ENCODE assay signal across 18 cellular contexts in the genomic region with DNA sequence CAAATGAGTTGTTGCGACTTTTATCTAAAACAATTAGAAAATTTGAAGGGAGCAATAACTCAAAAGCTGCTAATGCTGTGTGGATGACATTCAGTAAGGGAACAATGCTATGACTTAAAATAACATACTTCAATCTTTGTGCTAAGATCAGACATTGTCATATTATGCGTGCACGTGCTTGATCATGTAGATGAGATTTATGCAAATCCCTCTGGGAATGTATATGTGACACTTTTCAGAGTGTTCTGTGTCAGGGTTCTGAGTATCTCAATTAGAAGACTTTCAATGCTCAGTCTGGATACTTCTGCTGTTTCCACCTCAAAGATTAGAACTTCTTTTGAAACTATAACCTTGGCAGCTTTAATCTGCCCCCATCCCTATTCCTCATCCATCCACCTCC. TPM values are rescaled to one million over a fixed set of nuclear protein-coding genes. Genes with fewer than 3 reads are reported as not detected.
DNase-seq lines count a peak whose midpoint lies in the region; ATAC-seq and TF ChIP-seq lines count a peak whose summit lies in the region.
"Had no signal": no experiment of that assay in that cellular context is flagged by ENCODE, and none has a peak within 500 bp of the region (broad histone marks: within the 10 kb centered on the region; RNA-seq: fewer than 3 reads in every experiment).

No MANE protein-coding gene starts in this region.

- no peaks in the 10 kb centered on the region for H3K9me3 ChIP-seq in A673 (ENCODE audit: low read depth, low read length, poor library complexity, severe bottlenecking)
- no peaks in the 10 kb centered on the region for H3K9me3 ChIP-seq in Karpas-422 (ENCODE audit: low read length)
- no peaks in the 10 kb centered on the region for H3K9me3 ChIP-seq in neural cell (ENCODE audit: low read length)

- H3K27ac ChIP-seq in A673 (ENCODE audit: low read depth, low read length, poor library complexity, severe bottlenecking) (no peak overlapping the region), Karpas-422 (ENCODE audit: low read length) (no peak overlapping the region), neural cell (ENCODE audit: low read length) (no peak overlapping the region)
- H3K27ac ChIP-seq: BLaER1 treated with 17β-estradiol and CSF1 and Interleukin-3, amounts not matched to agents 10 nM and 100 nM; GM23248; HL-60 had no signal

- no peak for TF ChIP-seq RAD21 in neural cell (conservative IDR thresholded peaks at IDR 0.05)

- H3K36me3 Mint-ChIP-seq in activated CD4-positive, alpha-beta T cell treated with anti-CD3 and anti-CD28 coated beads, Interleukin-2, amount 10 ng/mL, durations not matched to agents 7 days and 5 days (ENCODE audit: low read depth), result no peaks in the 10 kb centered on the region
- H3K36me3 Mint-ChIP-seq: CD8-positive, alpha-beta T cell had no signal

- peak; percentile 71 for TF ChIP-seq EP300 in neural cell (conservative IDR thresholded peaks at IDR 0.05; ENCODE audit: poor library complexity, severe bottlenecking)

- no peak overlapping the region for H3K27ac Mint-ChIP-seq in activated CD4-positive, alpha-beta T cell treated with anti-CD3 and anti-CD28 coated beads, Interleukin-2, amount 10 ng/mL, durations not matched to agents 7 days and 5 days
- H3K27ac Mint-ChIP-seq: B cell; CD8-positive, alpha-beta T cell; HFFc6 had no signal

- H3K27me3 Mint-ChIP-seq in activated CD4-positive, alpha-beta T cell treated with anti-CD3 and anti-CD28 coated beads, Interleukin-2, amount 10 ng/mL, durations not matched to agents 7 days and 5 days, result peaks cover 2% of the 10 kb centered on the region
- H3K27me3 Mint-ChIP-seq: B cell had no signal

- intact Hi-C loops in A673 (cut with micrococcal nuclease; ENCODE audit: unreplicated experiment), result no loop called here

- POLR2A ChIA-PET in A673 (lab: Charles Lee; ENCODE audit: low non-redundant PET), result no interaction called here
- POLR2A ChIA-PET in activated CD4-positive, alpha-beta T cell treated with anti-CD3 and anti-CD28 coated beads, Interleukin-2, amount 10 ng/mL, durations not matched to agents 7 days and 5 days (lab: Charles Lee), result no interaction called here

- CTCF ChIA-PET in A673 (lab: Charles Lee), result no interaction called here
- CTCF ChIA-PET in activated CD4-positive, alpha-beta T cell treated with anti-CD3 and anti-CD28 coated beads, Interleukin-2, amount 10 ng/mL, durations not matched to agents 7 days and 5 days (lab: Charles Lee), result no interaction called here

- H3F3A ChIP-seq in neural cell (ENCODE audit: insufficient read depth, low read length, poor library complexity, severe bottlenecking), result peaks cover 3% of the 10 kb centered on the region

- H3K4me1 ChIP-seq in A673 (ENCODE audit: insufficient read depth, low read length, poor library complexity, severe bottlenecking) (peaks cover 16% of the 10 kb centered on the region), Karpas-422 (ENCODE audit: low read length) (peaks cover 20% of the 10 kb centered on the region)
- H3K4me1 ChIP-seq: BLaER1 treated with 17β-estradiol and CSF1 and Interleukin-3, amounts not matched to agents 10 nM and 100 nM had no signal

- peak overlapping the region; percentile 31 for H3K4me2 ChIP-seq in Karpas-422 (ENCODE audit: low read depth, low read length, poor library complexity, severe bottlenecking)
- no peak overlapping the region for H3K4me2 ChIP-seq in neural cell (ENCODE audit: low read length)
- H3K4me2 ChIP-seq: BLaER1 treated with 17β-estradiol and CSF1 and Interleukin-3, amounts not matched to agents 10 nM and 100 nM had no signal

- no peaks in the 10 kb centered on the region for H3K4me1 Mint-ChIP-seq in activated CD4-positive, alpha-beta T cell treated with anti-CD3 and anti-CD28 coated beads, Interleukin-2, amount 10 ng/mL, durations not matched to agents 7 days and 5 days
- H3K4me1 Mint-ChIP-seq: B cell had no signal

- H3K79me2 ChIP-seq in Karpas-422 (ENCODE audit: low read length) (no peaks in the 10 kb centered on the region), neural cell (replicated peaks; ENCODE audit: insufficient read depth, low read length) (no peaks in the 10 kb centered on the region)

- H3K36me3 ChIP-seq in A673 (ENCODE audit: insufficient read depth, low read length, poor library complexity, severe bottlenecking), result no peaks in the 10 kb centered on the region
- H3K36me3 ChIP-seq in Karpas-422 (ENCODE audit: insufficient read depth, low read length), result no peaks in the 10 kb centered on the region
- H3K36me3 ChIP-seq in neural cell (ENCODE audit: insufficient read depth, low read length), result no peaks in the 10 kb centered on the region
- H3K36me3 ChIP-seq: BLaER1 treated with 17β-estradiol and CSF1 and Interleukin-3, amounts not matched to agents 10 nM and 100 nM had no signal

- BruUV-seq in A673 (replicated peaks; lab: Mats Ljungman, UMichigan), result no TSS peak

- TF ChIP-seq CTCF in A673 (conservative IDR thresholded peaks at IDR 0.05; ENCODE audit: low read depth, low read length) (no peak), neural cell (IDR thresholded peaks at IDR 0.05; ENCODE audit: poor library complexity, severe bottlenecking) (no peak)

- H3K9ac ChIP-seq in Karpas-422 (ENCODE audit: low read length) (0 out of 2 replicates have a peak overlapping the region, but pooled peaks have one; percentile 5), neural cell (ENCODE audit: low read length) (no peak overlapping the region)
- H3K9ac ChIP-seq: BLaER1 treated with 17β-estradiol and CSF1 and Interleukin-3, amounts not matched to agents 10 nM and 100 nM; GM23248 had no signal

- ATAC-seq in GM19328 (IDR thresholded peaks at IDR 0.05; ENCODE audit: unreplicated experiment), result no peak
- ATAC-seq: CD8-positive, alpha-beta T cell; GM12878; HCT116 had no signal

- H4K20me1 ChIP-seq in Karpas-422 (ENCODE audit: insufficient read depth, low read depth, low read length) (no peaks in the 10 kb centered on the region), neural cell (ENCODE audit: insufficient read depth) (no peaks in the 10 kb centered on the region)
- H4K20me1 ChIP-seq: BLaER1 treated with 17β-estradiol and CSF1 and Interleukin-3, amounts not matched to agents 10 nM and 100 nM had no signal

- H3K4me3 Mint-ChIP-seq in activated CD4-positive, alpha-beta T cell treated with anti-CD3 and anti-CD28 coated beads, Interleukin-2, amount 10 ng/mL, durations not matched to agents 7 days and 5 days, result no peak overlapping the region
- H3K4me3 Mint-ChIP-seq: B cell; CD8-positive, alpha-beta T cell; HFFc6 had no signal

- H3K9me2 ChIP-seq in Karpas-422 (replicated peaks; ENCODE audit: insufficient read depth, low read length) (no peaks in the 10 kb centered on the region), neural cell (ENCODE audit: insufficient read depth, low read length) (no peaks in the 10 kb centered on the region)

- H2AFZ ChIP-seq in Karpas-422 (ENCODE audit: low read length) (0 out of 2 replicates have a peak overlapping the region, but pooled peaks have one; percentile 7), neural cell (ENCODE audit: low read depth, low read length) (no peak overlapping the region)
- H2AFZ ChIP-seq: GM23248 had no signal

- H3K27me3 ChIP-seq in A673 (replicated peaks; ENCODE audit: insufficient read depth, low read depth, low read length, poor library complexity) (no peaks in the 10 kb centered on the region), Karpas-422 (ENCODE audit: low read length) (no peaks in the 10 kb centered on the region), neural cell (ENCODE audit: insufficient read depth, low read depth, low read length) (peaks cover 4% of the 10 kb centered on the region)
- H3K27me3 ChIP-seq: BLaER1 treated with 17β-estradiol and CSF1 and Interleukin-3, amounts not matched to agents 10 nM and 100 nM had no signal

- peaks cover 5% of the 10 kb centered on the region for H3K9me3 Mint-ChIP-seq in activated CD4-positive, alpha-beta T cell treated with anti-CD3 and anti-CD28 coated beads, Interleukin-2, amount 10 ng/mL, durations not matched to agents 7 days and 5 days
- H3K9me3 Mint-ChIP-seq: CD8-positive, alpha-beta T cell; HFFc6 had no signal

- H3K4me3 ChIP-seq in A673 (ENCODE audit: low read depth, low read length, poor library complexity, severe bottlenecking) (no peak overlapping the region), Karpas-422 (ENCODE audit: low read length) (no peak overlapping the region), neural cell (ENCODE audit: low read length) (no peak overlapping the region)
- H3K4me3 ChIP-seq: BLaER1 treated with 17β-estradiol and CSF1 and Interleukin-3, amounts not matched to agents 10 nM and 100 nM; GM12878; GM23248 had no signal

- peak; percentile 64 for DNase-seq in A673 (ENCODE audit: low spot score)
- DNase-seq in Karpas-422, result peak; percentile 66
- DNase-seq in NCI-H526 treated with DMSO at 0.1 percent for 48 hours (lab: John Stamatoyannopoulos, UW), result peak; percentile 34
- DNase-seq in activated CD4-positive, alpha-beta T cell treated with anti-CD3 and anti-CD28 coated beads, Interleukin-2, amount 10 ng/mL, durations not matched to agents 7 days and 5 days, result no peak
- no peak for DNase-seq in NK-92 (lab: John Stamatoyannopoulos, UW; ENCODE audit: unreplicated experiment)
- DNase-seq: 8988T; Calu3; CD8-positive, alpha-beta T cell; DMS79 treated with DMSO at 0.1 percent for 48 hours; GM23248; HFFc6 had no signal

TF ChIP-seq in neural cell, 6 proteins besides CTCF, POLR2A, EP300 and RAD21:
- TF ChIP-seq POLR2AphosphoS5 (IDR thresholded peaks at IDR 0.05) (peak; percentile 55), MXI1 (conservative IDR thresholded peaks at IDR 0.05; ENCODE audit: poor library complexity, severe bottlenecking) (no peak)
TF ChIP-seq in neural cell: peak in this region for 1.

RNA-seq across cellular contexts. Expression of gene POU2F1, which starts 18.6 kb away (rescaled TPM):
- total RNA-seq in A673 (2021), result 25.0 and 28.3 TPM in 2 replicates
- total RNA-seq in Karpas-422 (2014; rRNA removed; shearing (Covaris generic); ENCODE audit: low replicate concordance), result 17.2 and 43.2 TPM in 2 replicates
- polyA plus RNA-seq in neural cell, result 10.3 and 10.9 TPM in 2 replicates
- 50.4 and 73.3 TPM in 2 replicates for polyA minus RNA-seq in neural cell
- 10 to 100 TPM; 22.0 to 22.3 TPM for total RNA-seq in activated CD4-positive, alpha-beta T cell treated with anti-CD3 and anti-CD28 coated beads, Interleukin-2, amount 10 ng/mL, durations not matched to agents 7 days and 5 days

Comparison
In these comparisons a context has a peak if more than half of its experiments do, and no peak if none do; other contexts are left out.
1. DNase-seq: peak in A673 (single experiment), Karpas-422 (single experiment) and NCI-H526 treated with DMSO at 0.1 percent for 48 hours (single experiment); none in activated CD4-positive, alpha-beta T cell treated with anti-CD3 and anti-CD28 coated beads, Interleukin-2, amount 10 ng/mL, durations not matched to agents 7 days and 5 days (single experiment) and NK-92 (single experiment).